Comparison of ENCODE assay signal across 22 cellular contexts in genomic region chr10:70774810-70775678, GRCh38. TPM values are rescaled to one million over a fixed set of nuclear protein-coding genes. Genes with fewer than 3 reads are reported as not detected.
DNase-seq lines count a peak whose midpoint lies in the region; ATAC-seq, FAIRE-seq and TF ChIP-seq lines count a peak whose summit lies in the region.
"Had no signal": no experiment of that assay in that cellular context is flagged by ENCODE, and none has a peak within 500 bp of the region (broad histone marks: within the 10 kb centered on the region; RNA-seq: fewer than 3 reads in every experiment).

No MANE protein-coding gene starts in this region.

- no peaks in the 10 kb centered on the region for H3K27me3 ChIP-seq in right cardiac atrium (ENCODE audit: control insufficient read depth, insufficient read depth)
- no peaks in the 10 kb centered on the region for H3K27me3 ChIP-seq in left ventricle myocardium inferior (ENCODE audit: low read depth)
- H3K27me3 ChIP-seq in bronchial epithelial cell (ENCODE audit: control insufficient read depth, insufficient read depth, low read length) = no peaks in the 10 kb centered on the region
- H3K27me3 ChIP-seq: adrenal gland had no signal

- H3K36me3 ChIP-seq in left ventricle myocardium inferior (no peaks in the 10 kb centered on the region), bronchial epithelial cell (ENCODE audit: control insufficient read depth, insufficient read depth, low read length) (no peaks in the 10 kb centered on the region)
- H3K36me3 ChIP-seq: adrenal gland had no signal

- no peaks in the 10 kb centered on the region for H3K4me1 ChIP-seq in right cardiac atrium (ENCODE audit: control insufficient read depth, insufficient read depth, low read length)
- peaks cover 7% of the 10 kb centered on the region for H3K4me1 ChIP-seq in left ventricle myocardium inferior
- H3K4me1 ChIP-seq: adrenal gland, parathyroid adenoma had no signal

- no peak overlapping the region for H3K4me3 ChIP-seq in right cardiac atrium (ENCODE audit: low read length)
- no peak overlapping the region for H3K4me3 ChIP-seq in left ventricle myocardium inferior
- no peak overlapping the region for H3K4me3 ChIP-seq in bronchial epithelial cell (ENCODE audit: low read depth, low read length)
- H3K4me3 ChIP-seq: adrenal gland, smooth muscle cell had no signal

- intact Hi-C loops in right cardiac atrium (cut with DNase I) = no loop called here
- intact Hi-C loops in left ventricle myocardium inferior (cut with micrococcal nuclease) = no loop called here

- peak in 2 of 3 donors; percentile 39 to 41 for DNase-seq in right cardiac atrium
- no peak for DNase-seq in left ventricle myocardium inferior
- DNase-seq in bronchial epithelial cell (ENCODE audit: low read depth) = peak; percentile 30
- peak; percentile 84 for DNase-seq in mesenteric fat pad (ENCODE audit: low spot score)
- DNase-seq in kidney glomerular epithelial cell (lab: John Stamatoyannopoulos, UW) = no peak
- no peak for DNase-seq in stimulated activated CD4-positive, alpha-beta T cell treated with anti-CD3 and anti-CD28 coated beads, Interleukin-2, amount 100 ng/mL, for 24 hours
- DNase-seq: activated CD4-positive, alpha-beta T cell treated with anti-CD3 and anti-CD28 coated beads for 4 hours; activated T-cell treated with anti-CD3 and anti-CD28 coated beads, Interleukin-2, amount 50 U/mL, for 1 hour; Calu3; cerebellar nuclear complex; foreskin melanocyte; HCEC 1CT; NCI-H1105; NCI-H2171 treated with DMSO at 0.1 percent for 48 hours; stimulated activated naive CD4-positive, alpha-beta T cell treated with Interleukin-2 at 50 U/mL for 16 hours; T-helper 9 cell had no signal

- 82% methylated on average over 14 of the region's 14 CpGs for whole genome bisulfite sequencing in right cardiac atrium

- H3K9me3 ChIP-seq in right cardiac atrium (ENCODE audit: control insufficient read depth, low read length) = no peaks in the 10 kb centered on the region
- no peaks in the 10 kb centered on the region for H3K9me3 ChIP-seq in left ventricle myocardium inferior (replicated peaks)
- H3K9me3 ChIP-seq: adrenal gland had no signal

- no peak for ATAC-seq in right cardiac atrium
- no peak for ATAC-seq in GM21576 (IDR thresholded peaks at IDR 0.05; ENCODE audit: unreplicated experiment)

- TF ChIP-seq CTCF in left ventricle myocardium inferior (IDR thresholded peaks at IDR 0.05; ENCODE audit: borderline replicate concordance) (no peak), bronchial epithelial cell (IDR thresholded peaks at IDR 0.05; ENCODE audit: insufficient read depth, low read length, severe bottlenecking) (no peak)

- H3K27ac ChIP-seq in right cardiac atrium (ENCODE audit: low read length) = no peak overlapping the region
- no peak overlapping the region for H3K27ac ChIP-seq in left ventricle myocardium inferior (replicated peaks)
- H3K27ac ChIP-seq: adrenal gland, parathyroid adenoma had no signal

- no peak for FAIRE-seq in bronchial epithelial cell (lab: Jason Lieb, UNC)
- FAIRE-seq: G401.6 had no signal

RNA-seq across cellular contexts. Expression of gene TBATA, which starts 10.1 kb away (rescaled TPM):
- total RNA-seq in right cardiac atrium = not detected
- polyA plus RNA-seq in right cardiac atrium = 0.16 TPM
- not detected for total RNA-seq in left ventricle myocardium inferior
- not detected in 2 replicates for total RNA-seq in bronchial epithelial cell
- total RNA-seq in mesenteric fat pad = not detected
- total RNA-seq: adrenal gland, Calu3, mesothelial cell of epicardium, smooth muscle cell had no signal
- polyA plus RNA-seq: smooth muscle cell had no signal

RNA-seq across cellular contexts. Expression of gene SGPL1, which starts 40.7 kb away (rescaled TPM):
- total RNA-seq in right cardiac atrium (10 to 100 TPM; 12.2 to 20.2 (median 14.6) TPM), left ventricle myocardium inferior (8.2 TPM), bronchial epithelial cell (82.9 and 144 TPM in 2 replicates), mesenteric fat pad (40.0 TPM)
- polyA plus RNA-seq in right cardiac atrium = 4.2 TPM

Comparison
In these comparisons a context has a peak if more than half of its experiments do, and no peak if none do; other contexts are left out.
1. DNase-seq: peak in right cardiac atrium (2 of 3), bronchial epithelial cell (single experiment) and mesenteric fat pad (single experiment); none in left ventricle myocardium inferior (single experiment), kidney glomerular epithelial cell (single experiment) and stimulated activated CD4-positive, alpha-beta T cell treated with anti-CD3 and anti-CD28 coated beads, Interleukin-2, amount 100 ng/mL, for 24 hours (0 of 2).